1 cellular context compared by ENCODE assay signal in genomic region chr10:11588878-11589277, GRCh38.
A peak's percentile ranks its signal among the peaks of the same experiment; 100 is the strongest.
TF ChIP-seq lines count a peak whose summit lies in the region.

No MANE protein-coding gene starts in this region.

TF ChIP-seq in K562, 482 proteins besides CTCF, POLR2A, EP300 and RAD21:
- TF ChIP-seq TRIM24 (IDR thresholded peaks at IDR 0.05) (peak in 1 of 2 experiments; percentile 23; a peak in 1 of 4 replicates), FOSL1 (tag; conservative IDR thresholded peaks at IDR 0.05) (no peak), SMARCA4 (IDR thresholded peaks at IDR 0.05) (peak; percentile 66; the same call in 1 of the 2 replicates), POLR2H (tag; IDR thresholded peaks at IDR 0.05; ENCODE audit: low read depth) (0 out of 2 replicates have a peak, but pooled peaks have one; percentile 25), RCOR1 (IDR thresholded peaks at IDR 0.05; ENCODE audit: borderline replicate concordance in 1 of 2, low read depth in 2 of 2, low read length in 2 of 2) (peak in 1 of 2 experiments; percentile 86; a peak in 3 of 4 replicates), TAL1 (IDR thresholded peaks at IDR 0.05) (peak; percentile 51), POLR2AphosphoS5 (IDR thresholded peaks at IDR 0.05; ENCODE audit: control insufficient read depth, insufficient read depth, low read depth, low read length) (peak; percentile 37; the same call in 1 of the 2 replicates), CBX5 (IDR thresholded peaks at IDR 0.05; ENCODE audit: borderline replicate concordance, low read depth) (no peak), CBFA2T3 (IDR thresholded peaks at IDR 0.05) (peak; percentile 79), CCNT2 (IDR thresholded peaks at IDR 0.05; ENCODE audit: borderline replicate concordance, extremely low read depth, insufficient read length, low read depth, low read length) (peak; percentile 21), KDM1A (IDR thresholded peaks at IDR 0.05) (peak; percentile 62 to 69; a peak in 3 of 4 replicates), MEF2A (IDR thresholded peaks at IDR 0.05; ENCODE audit: control insufficient read depth, low read depth, low read length) (0 out of 2 replicates have a peak, but pooled peaks have one; percentile 38), MTA2 (IDR thresholded peaks at IDR 0.05; ENCODE audit: low read depth) (0 out of 2 replicates have a peak, but pooled peaks have one; percentile 23), ARID1B (IDR thresholded peaks at IDR 0.05) (peak; percentile 74), DPF2 (IDR thresholded peaks at IDR 0.05) (peak; percentile 48; the same call in 1 of the 2 replicates), STAT5A (IDR thresholded peaks at IDR 0.05; ENCODE audit: borderline replicate concordance, low read length) (0 out of 2 replicates have a peak, but pooled peaks have one; percentile 16), VEZF1 (CRISPR knock-in tag; IDR thresholded peaks at IDR 0.05) (peak; percentile 44; the same call in 1 of the 2 replicates), ZNF740 (CRISPR knock-in tag; IDR thresholded peaks at IDR 0.05) (no peak), ZNF740 (tag; IDR thresholded peaks at IDR 0.05) (no peak), ADNP (tag; IDR thresholded peaks at IDR 0.05) (0 out of 2 replicates have a peak, but pooled peaks have one; percentile 34), MYC (IDR thresholded peaks at IDR 0.05; ENCODE audit: low read depth, low read length) (no peak), MYC (CRISPR knock-in tag; IDR thresholded peaks at IDR 0.05; ENCODE audit: borderline replicate concordance, low read depth) (no peak), MTF1 (CRISPR knock-in tag; IDR thresholded peaks at IDR 0.05; ENCODE audit: borderline replicate concordance) (no peak), DIDO1 (tag; IDR thresholded peaks at IDR 0.05; ENCODE audit: low read depth) (no peak), SOX6 (IDR thresholded peaks at IDR 0.05) (peak; percentile 38; the same call in 1 of the 2 replicates), NCOR1 (IDR thresholded peaks at IDR 0.05) (peak; percentile 45), TEAD4 (IDR thresholded peaks at IDR 0.05; ENCODE audit: low read length) (peak; percentile 76), TEAD4 (CRISPR knock-in tag; IDR thresholded peaks at IDR 0.05; ENCODE audit: borderline replicate concordance) (no peak), EHMT2 (IDR thresholded peaks at IDR 0.05) (0 out of 2 replicates have a peak, but pooled peaks have one; percentile 16), SMARCE1 (IDR thresholded peaks at IDR 0.05) (peak; percentile 36; the same call in 1 of the 2 replicates), TCF3 (CRISPR knock-in tag; IDR thresholded peaks at IDR 0.05) (peak; percentile 81), GTF2E2 (tag; IDR thresholded peaks at IDR 0.05) (0 out of 2 replicates have a peak, but pooled peaks have one; percentile 39), SRF (CRISPR knock-in tag; IDR thresholded peaks at IDR 0.05) (0 out of 4 replicates have a peak, but pooled peaks of 1 of the 2 experiments have one; percentile 33), TAF15 (IDR thresholded peaks at IDR 0.05; ENCODE audit: low read depth, low read length) (no peak), ZNF197 (CRISPR knock-in tag; IDR thresholded peaks at IDR 0.05; ENCODE audit: low read depth) (no peak), MEIS2 (IDR thresholded peaks at IDR 0.05; ENCODE audit: partially characterized antibody) (peak; percentile 46)
TF ChIP-seq in K562: peak in this region for 25.
